In the genomic region with DNA sequence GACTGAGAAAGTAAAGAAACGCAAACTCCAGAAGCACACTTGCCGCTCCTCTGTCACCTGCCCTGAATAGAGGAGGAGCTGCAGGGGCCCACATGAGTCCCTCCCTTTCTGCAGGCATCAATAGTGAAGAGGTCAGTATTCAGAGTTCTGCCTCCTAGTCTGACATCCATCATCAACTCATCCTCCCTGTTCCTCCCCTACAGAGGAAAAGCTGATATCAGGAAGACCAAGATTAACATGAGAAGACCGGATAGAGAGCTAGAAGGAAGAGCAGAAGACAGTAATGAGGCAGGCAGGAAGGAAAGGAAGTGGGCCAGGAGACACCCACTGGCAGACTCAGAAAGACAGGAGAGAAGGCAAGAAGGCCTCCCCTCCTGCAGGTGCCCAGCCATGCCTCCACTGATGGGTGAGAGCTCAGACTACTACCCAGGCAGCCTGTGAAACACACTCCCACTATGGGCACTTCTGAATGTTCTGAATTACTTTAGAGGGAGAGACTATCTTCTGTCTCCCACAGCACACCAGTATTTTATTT, we compare ENCODE assay signal across 21 cellular contexts.
"Had no signal": no experiment of that assay in that cellular context is flagged by ENCODE, and none has a peak within 500 bp of the region (broad histone marks: within the 10 kb centered on the region; RNA-seq: fewer than 3 reads in every experiment).

No MANE protein-coding gene starts in this region.

- FAIRE-seq: colon, small intestine, urothelium cell line had no signal

- ATAC-seq: activated CD8-positive, alpha-beta T cell treated with anti-CD3 and anti-CD28 coated beads, Interleukin-2, amount 10 ng/mL, durations not matched to agents 7 days and 5 days; effector memory CD8-positive, alpha-beta T cell; gastroesophageal sphincter; heart right ventricle; sciatic nerve; stimulated activated naive B cell treated with anti-CD40 and anti-IgM and Interleukin-4, amounts not matched to agents 10 μg/mL and 1 μg/mL and 100 μg/mL, for 72 hours had no signal

- H3K27me3 ChIP-seq: breast epithelium, esophagus squamous epithelium, gastroesophageal sphincter, heart right ventricle, transverse colon had no signal

- H3K27ac ChIP-seq: breast epithelium, esophagus squamous epithelium, gastroesophageal sphincter, transverse colon, VCaP had no signal

- H3K4me3 ChIP-seq: breast epithelium, esophagus squamous epithelium, gastroesophageal sphincter, heart right ventricle, transverse colon had no signal

- H3K4me1 ChIP-seq: breast epithelium, esophagus squamous epithelium, transverse colon had no signal

- H3K36me3 ChIP-seq: transverse colon had no signal

- H3K9me3 ChIP-seq: breast epithelium, esophagus squamous epithelium, gastroesophageal sphincter, heart right ventricle, transverse colon had no signal

- DNase-seq: activated CD4-positive, alpha-beta T cell treated with anti-CD3 and anti-CD28 coated beads, Interleukin-2, amount 10 ng/mL, durations not matched to agents 7 days and 5 days; activated CD4-positive, CD25-positive, alpha-beta regulatory T cell treated with anti-CD3 and anti-CD28 coated beads, Interleukin-2, amount 50 U/mL, for 72 hours; activated CD8-positive, alpha-beta T cell treated with anti-CD3 and anti-CD28 coated beads, Interleukin-2, amount 10 ng/mL, durations not matched to agents 7 days and 5 days; activated naive CD8-positive, alpha-beta T cell treated with anti-CD3 and anti-CD28 coated beads for 36 hours; amniotic stem cell; effector memory CD8-positive, alpha-beta T cell; esophagus squamous epithelium; heart right ventricle; occipital lobe; small intestine; stimulated activated CD4-positive, alpha-beta T cell treated with anti-CD3 and anti-CD28 coated beads, Interleukin-15, amount 100 ng/mL, for 24 hours; stimulated activated CD4-positive, alpha-beta T cell treated with anti-CD3 and anti-CD28 coated beads, Interleukin-2, amount 100 ng/mL, for 48 hours; stimulated activated CD8-positive, alpha-beta memory T cell treated with anti-CD3 and anti-CD28 coated beads, Interleukin-4, amount 100 ng/mL, for 48 hours; stimulated activated naive B cell treated with anti-CD40 and anti-IgM and Interleukin-4, amounts not matched to agents 10 μg/mL and 1 μg/mL and 100 μg/mL, for 72 hours; transverse colon had no signal
